Comparison of ENCODE assay signal across 18 cellular contexts in the genomic region with DNA sequence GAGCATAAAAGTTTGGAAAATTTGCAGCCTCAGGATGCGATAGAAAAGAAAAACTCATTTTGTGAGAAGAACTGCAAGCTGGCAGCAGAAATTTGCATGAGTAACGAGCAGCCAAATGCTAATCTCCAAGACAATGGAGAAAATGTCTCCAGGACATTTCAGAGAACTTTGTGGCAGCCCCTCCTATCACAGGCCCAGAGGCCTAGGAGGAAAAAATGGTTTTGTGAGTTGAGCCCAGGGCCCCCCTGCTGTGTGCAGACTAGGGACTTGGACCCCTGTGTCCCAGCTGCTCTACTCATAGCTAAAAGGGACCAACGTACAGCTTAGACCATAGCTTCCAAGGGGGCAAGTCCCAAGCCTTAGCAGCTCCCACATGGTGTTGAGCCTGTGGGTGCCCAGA. TPM values are rescaled to one million over a fixed set of nuclear protein-coding genes. Genes with fewer than 3 reads are reported as not detected.
DNase-seq lines count a peak whose midpoint lies in the region; ATAC-seq, FAIRE-seq and TF ChIP-seq lines count a peak whose summit lies in the region.
"Had no signal": no experiment of that assay in that cellular context is flagged by ENCODE, and none has a peak within 500 bp of the region (broad histone marks: within the 10 kb centered on the region; RNA-seq: fewer than 3 reads in every experiment).

No MANE protein-coding gene starts in this region.

- H3K4me3 ChIP-seq in A549 (no peak overlapping the region), DND-41 (ENCODE audit: low read depth in 1 of 2, low read length in 2 of 2) (no peak overlapping the region), K562 (no peak overlapping the region), esophagus squamous epithelium (no peak overlapping the region)

- ATAC-seq in A549 (no peak), DND-41 (ENCODE audit: insufficient read depth, low read depth) (no peak), K562 (no peak), GM18505 (IDR thresholded peaks at IDR 0.05; ENCODE audit: unreplicated experiment) (no peak)

- no peak for TF ChIP-seq RAD21 in A549 (conservative IDR thresholded peaks at IDR 0.05 in 1 of 2, IDR thresholded peaks at IDR 0.05 in 1 of 2)
- no peak for TF ChIP-seq RAD21 in K562 (CRISPR knock-in tag; conservative IDR thresholded peaks at IDR 0.05 in 1 of 2, IDR thresholded peaks at IDR 0.05 in 1 of 2)

- H3K79me2 ChIP-seq in DND-41 (ENCODE audit: insufficient read depth, low read length) (0 out of 2 replicates have a peak, but pooled peaks cover under 1% of the 10 kb centered on the region), K562 (ENCODE audit: control insufficient read depth, insufficient read depth, low read length) (no peaks in the 10 kb centered on the region)

- H3K36me3 ChIP-seq in DND-41 (ENCODE audit: insufficient read depth, low read length) (peaks cover 84% of the 10 kb centered on the region), K562 (ENCODE audit: control insufficient read depth, insufficient read depth, low read length) (peaks cover 39% of the 10 kb centered on the region; the same call in 2 of the 3 replicates), esophagus squamous epithelium (peaks cover 14 to 98% (median 18%) of the 10 kb centered on the region in 3 donors)

- 98% methylated on average over 3 of the region's 3 CpGs for WGBS in A549 (ENCODE audit: missing lambda C conversion rate)
- WGBS in K562 (ENCODE audit: insufficient coverage, low coverage, missing lambda C conversion rate) = 88% methylated on average over 3 of the region's 3 CpGs
- 93 to 94% methylated on average over 2 to 3 of the region's 3 CpGs for WGBS in esophagus squamous epithelium, 2 donors

- no peak for TF ChIP-seq POLR2A in A549 (IDR thresholded peaks at IDR 0.05; ENCODE audit: low read length)
- no peak for TF ChIP-seq POLR2A in K562 (conservative IDR thresholded peaks at IDR 0.05)
- TF ChIP-seq POLR2A in esophagus squamous epithelium (IDR thresholded peaks at IDR 0.05) = no peak
- no peak for TF ChIP-seq POLR2A in GM18505 (IDR thresholded peaks at IDR 0.05; ENCODE audit: borderline replicate concordance, extremely low read depth, insufficient read depth, insufficient read length)

- no TSS peak for BruUV-seq in K562 (replicated peaks; lab: Mats Ljungman, UMichigan)

- DNase-seq in A549 (ENCODE audit: low read depth in 1 of 2, low spot score in 1 of 2) = peak in 1 of 2 experiments; percentile 23
- DNase-seq in DND-41 = peak; percentile 19
- DNase-seq in NCI-H69 (lab: John Stamatoyannopoulos, UW) = peak; percentile 5
- DNase-seq in K562 (ENCODE audit: extremely low read depth in 1 of 4, low spot score in 3 of 4) = peak in 1 of 4 experiments; percentile 12
- DNase-seq in medulla oblongata (ENCODE audit: extremely low spot score) = no peak
- DNase-seq in esophagus squamous epithelium (lab: John Stamatoyannopoulos, UW) = no peak
- no peak for DNase-seq in NCI-H2107 (lab: John Stamatoyannopoulos, UW)
- DNase-seq: 8988T; CD4-positive, alpha-beta T cell; GDM1; HCEC 1CT; HFFc6; IMR-90; Karpas-422; KBM-7 had no signal

- CTCF ChIA-PET in A549 (lab: Yijun Ruan, JAX) (interaction anchor here (1.2 to 1.3 kb wide), 2 partner anchors 27 to 78 kb away, joined by 4 read pairs; no protein-coding TSS in a partner anchor), K562 (lab: Yijun Ruan, JAX; ENCODE audit: low intra/inter-chr PET ratio) (no interaction called here)

- TF ChIP-seq EP300 in A549 (IDR thresholded peaks at IDR 0.05) (no peak), K562 (IDR thresholded peaks at IDR 0.05; ENCODE audit: low read length) (no peak)

- H3K4me1 ChIP-seq in A549 (no peaks in the 10 kb centered on the region), DND-41 (ENCODE audit: insufficient read depth, low read length) (no peaks in the 10 kb centered on the region), K562 (replicated peaks in 1 of 2; ENCODE audit: control insufficient read depth in 2 of 2, insufficient read depth in 2 of 2, low read length in 2 of 2) (no peaks in the 10 kb centered on the region), esophagus squamous epithelium (no peaks in the 10 kb centered on the region)

- H3K9ac ChIP-seq in DND-41 (ENCODE audit: low read depth, low read length) (no peak overlapping the region), K562 (ENCODE audit: insufficient read depth in 1 of 2, low read depth in 2 of 2, low read length in 2 of 2) (no peak overlapping the region)

- intact Hi-C loops in K562 (cut with micrococcal nuclease) (no loop called here), esophagus squamous epithelium (cut with DNase I) (no loop called here)

- H2AFZ ChIP-seq in DND-41 (ENCODE audit: low read depth, low read length) (no peak overlapping the region), K562 (ENCODE audit: low read depth, low read length) (no peak overlapping the region)

- TF ChIP-seq CTCF in A549 (IDR thresholded peaks at IDR 0.05) = no peak
- no peak for TF ChIP-seq CTCF in DND-41 (IDR thresholded peaks at IDR 0.05; ENCODE audit: borderline replicate concordance, extremely low read depth, low read length, poor library complexity, severe bottlenecking)
- TF ChIP-seq CTCF in K562 (IDR thresholded peaks at IDR 0.05 in 2 of 3, conservative IDR thresholded peaks at IDR 0.05 in 1 of 3; ENCODE audit: insufficient read depth in 2 of 3, low read depth in 1 of 3, low read length in 3 of 3) = no peak
- no peak for TF ChIP-seq CTCF in esophagus squamous epithelium (IDR thresholded peaks at IDR 0.05)

- in situ Hi-C loops in K562 (cut with MboI) = no loop called here

- H3K27ac ChIP-seq in A549 (no peak overlapping the region), DND-41 (ENCODE audit: low read length) (no peak overlapping the region), K562 (ENCODE audit: extremely low read depth, low read depth, low read length) (no peak overlapping the region), esophagus squamous epithelium (no peak overlapping the region)
- H3K27ac ChIP-seq: C4-2B, HL-60 had no signal

- H3K4me2 ChIP-seq in A549 (no peak overlapping the region), DND-41 (ENCODE audit: insufficient read depth, low read length) (no peak overlapping the region), K562 (ENCODE audit: insufficient read depth, low read length) (no peak overlapping the region)

- H3K9me3 ChIP-seq in A549 (peaks cover 59% of the 10 kb centered on the region), DND-41 (ENCODE audit: insufficient read depth, low read length, severe bottlenecking) (peaks cover 31% of the 10 kb centered on the region), K562 (replicated peaks; ENCODE audit: control insufficient read depth, insufficient read depth, low read depth, low read length) (peaks cover 22% of the 10 kb centered on the region), esophagus squamous epithelium (peaks cover 0 to 15% (median 15%) of the 10 kb centered on the region in 3 donors)

- no peaks in the 10 kb centered on the region for H3K9me1 ChIP-seq in K562 (ENCODE audit: control insufficient read depth, insufficient read depth, low read length)

- H3K27me3 ChIP-seq in DND-41 (ENCODE audit: insufficient read depth, low read length, poor library complexity) = no peaks in the 10 kb centered on the region
- no peaks in the 10 kb centered on the region for H3K27me3 ChIP-seq in K562 (ENCODE audit: control insufficient read depth in 2 of 2, insufficient read depth in 2 of 2, low read length in 2 of 2)
- H3K27me3 ChIP-seq in esophagus squamous epithelium = no peaks in the 10 kb centered on the region

- H4K20me1 ChIP-seq in DND-41 (ENCODE audit: insufficient read depth, low read length) = no peaks in the 10 kb centered on the region
- no peaks in the 10 kb centered on the region for H4K20me1 ChIP-seq in K562 (replicated peaks; ENCODE audit: control insufficient read depth, insufficient read depth, low read length)

- POLR2A ChIA-PET in A549 (lab: Yijun Ruan, JAX) = interaction anchor here (1.2 kb wide), 1 partner anchor 108 kb away, joined by 3 read pairs; a partner anchor contains a TSS
- POLR2A ChIA-PET in K562 (lab: Yijun Ruan, JAX) = interaction anchor here (0.6 to 1.2 kb wide), 2 partner anchors 9 to 14 kb away, joined by 3 to 4 read pairs; no protein-coding TSS in a partner anchor

- FAIRE-seq in A549 (lab: Jason Lieb, UNC) = no peak
- FAIRE-seq in K562 (lab: Jason Lieb, UNC) = no peak

TF ChIP-seq in A549, 52 proteins besides CTCF, POLR2A, EP300 and RAD21 (continues in another document):
- peak; percentile 99 for TF ChIP-seq ZFP36 (IDR thresholded peaks at IDR 0.05; ENCODE audit: borderline replicate concordance, partially characterized antibody)

TF ChIP-seq in K562, 482 proteins besides CTCF, POLR2A, EP300 and RAD21 (continues in another document):
- peak; percentile 82; the same call in 1 of the 2 replicates for TF ChIP-seq CBX5 (IDR thresholded peaks at IDR 0.05; ENCODE audit: borderline replicate concordance, low read depth)

RNA-seq across cellular contexts. Expression of a gene that starts 34.3 kb away (rescaled TPM):
- polyA plus RNA-seq in A549 (2011; rRNA removed) (22.5 and 31.6 TPM in 2 replicates), A549 (2017; fragmentation: RNase III; extraction: RNeasy Plus Mini Kit Qiagen cat#74134 plus additional on column Dnase treatment) (32.1 to 35.2 TPM (median 34.0 TPM) in 3 replicates), K562 (2011; rRNA removed) (12.6 and 15.5 TPM in 2 replicates), K562 (2014; fragmentation: Illumina TruSeq; extraction: Trizol) (5.3 and 6.9 TPM in 2 replicates), K562 (2014; fragmentation: Nextera tagmentation; extraction: Ambion mirVana) (1 to 10 TPM; 2.7 to 3.4 TPM), K562 (2014; rRNA removed) (3.7 and 5.4 TPM in 2 replicates)
- 3.4 and 4.2 TPM in 2 replicates for polyA plus RNA-seq in A549 (2012; cell fraction: cytosol; rRNA removed)
- 2.4 and 3.5 TPM in 2 replicates for polyA plus RNA-seq in A549 (2012; cell fraction: nucleus; rRNA removed)
- 32.6 and 41.5 TPM in 2 replicates for polyA minus RNA-seq in A549 (2011; rRNA and poly(A)+ RNA removed)
- 18.9 and 23.0 TPM in 2 replicates for total RNA-seq in K562 (2011; cell fraction: chromatin; rRNA removed; ENCODE audit: low replicate concordance)
- 4.7 and 6.0 TPM in 2 replicates for total RNA-seq in K562 (2011; cell fraction: nucleolus; rRNA removed)
- 8.2 and 9.9 TPM in 2 replicates for total RNA-seq in K562 (2011; cell fraction: nucleoplasm; rRNA removed)
- total RNA-seq in K562 (2014; rRNA removed) (5.1 and 6.1 TPM in 2 replicates), K562 (2014; rRNA removed; fragmentation: Illumina TruSeq; extraction: Trizol) (16.8 and 19.0 TPM in 2 replicates), K562 (2015; rRNA removed; fragmentation: Illumina TruSeq; extraction: Trizol) (9.4 and 10.0 TPM in 2 replicates), K562 (2021) (14.7 and 15.4 TPM in 2 replicates), esophagus squamous epithelium (10 to 100 TPM in 3 of 4 donors, 1 to 10 TPM in 1; 9.7 to 26.3 (median 16.0) TPM)
- 1.6 and 4.8 TPM in 2 replicates for polyA plus RNA-seq in K562 (2011; cell fraction: cytosol; rRNA removed)
- polyA plus RNA-seq in K562 (2011; cell fraction: nucleus; rRNA removed) = 4.1 and 7.1 TPM in 2 replicates
- 8.8 and 9.0 TPM in 2 replicates for polyA plus RNA-seq in K562 (2012)
- 26.3 and 28.3 TPM in 2 replicates for polyA minus RNA-seq in K562 (2011; rRNA and poly(A)+ RNA removed)
- 5.3 and 10.0 TPM in 2 replicates for polyA minus RNA-seq in K562 (2011; cell fraction: cytosol; rRNA and poly(A)+ RNA removed)
- 3.6 and 7.4 TPM in 2 replicates for polyA minus RNA-seq in K562 (2011; cell fraction: nucleus; rRNA and poly(A)+ RNA removed)

Comparison
In these comparisons a context has a peak if more than half of its experiments do, and no peak if none do; other contexts are left out.
1. DNase-seq: peak in DND-41 (single experiment) and NCI-H69 (single experiment); none in medulla oblongata (single experiment), esophagus squamous epithelium (single experiment) and NCI-H2107 (single experiment).